8 cellular contexts compared by ENCODE assay signal in genomic region chr6:1609662-1610496, GRCh38. TPM values are rescaled to one million over a fixed set of nuclear protein-coding genes. Genes with fewer than 3 reads are reported as not detected.
DNase-seq lines count a peak whose midpoint lies in the region; ATAC-seq and TF ChIP-seq lines count a peak whose summit lies in the region.

FOXC1 (plus strand) TSS chr6:1609915; CDS start chr6:1610446, 531 bp downstream.

- TF ChIP-seq EP300 in stomach (IDR thresholded peaks at IDR 0.05), result no peak

- H3K9ac ChIP-seq in HUES6 (ENCODE audit: low read length) (peak within 1 kb of the TSS; percentile 66), liver (ENCODE audit: low read depth in 1 of 2, low read length in 2 of 2) (no peak within 1 kb of the TSS)

- H3K27ac ChIP-seq in HUES6 (ENCODE audit: low read depth, low read length), result no peak within 1 kb of the TSS
- H3K27ac ChIP-seq in liver (ENCODE audit: low read depth in 1 of 2, low read length in 2 of 2), result peak within 1 kb of the TSS; percentile 26 to 44
- peak within 1 kb of the TSS; percentile 72 to 88 (median 83) for H3K27ac ChIP-seq in stomach

- DNase-seq in DMS114 treated with DMSO at 0.1 percent for 48 hours (lab: John Stamatoyannopoulos, UW; ENCODE audit: unreplicated experiment) (peak; percentile 93), SW 1271 (lab: John Stamatoyannopoulos, UW) (peak; percentile 86 to 94), dermis microvascular lymphatic vessel endothelial cell (ENCODE audit: low read depth in 2 of 2) (peak; percentile 78 to 93), stomach (peak; percentile 85)

- TF ChIP-seq RAD21 in liver (IDR thresholded peaks at IDR 0.05), result no peak

- intact Hi-C loops in stomach (cut with DNase I; ENCODE audit: low total_unique reads), result no loop called here

- H3K4me3 ChIP-seq in HUES6 (ENCODE audit: low read depth, low read length) (peak within 1 kb of the TSS; percentile 63), liver (ENCODE audit: low read depth in 1 of 3, low read length in 3 of 3) (peak within 1 kb of the TSS in 2 of 3 donors; percentile 39 to 62), stomach (peak within 1 kb of the TSS; percentile 52 to 68 (median 64))

- peaks cover 40% of the 10 kb centered on the region for H3K4me1 ChIP-seq in HUES6 (ENCODE audit: control insufficient read depth, insufficient read depth, low read length)
- peaks cover 23 to 53% (median 37%) of the 10 kb centered on the region in 4 donors for H3K4me1 ChIP-seq in liver (ENCODE audit: control insufficient read depth in 4 of 4, insufficient read depth in 4 of 4, low read length in 3 of 4)
- H3K4me1 ChIP-seq in stomach, result peaks cover 47 to 84% (median 74%) of the 10 kb centered on the region in 4 donors

- 1% methylated on average over 115 of the region's 115 CpGs for WGBS in liver
- 0 to 1% (median 1%) methylated on average over 31 to 115 of the region's 115 CpGs for WGBS in stomach, 5 donors

- no peaks in the 10 kb centered on the region for H3K36me3 ChIP-seq in HUES6 (ENCODE audit: control insufficient read depth, insufficient read depth, low read length)
- no peaks in the 10 kb centered on the region for H3K36me3 ChIP-seq in liver (ENCODE audit: control insufficient read depth in 4 of 4, insufficient read depth in 3 of 4, low read depth in 1 of 4, low read length in 3 of 4)
- H3K36me3 ChIP-seq in stomach, result no peaks in the 10 kb centered on the region

- H3K27me3 ChIP-seq in HUES6 (ENCODE audit: control insufficient read depth, insufficient read depth, low read length), result peaks cover 97% of the 10 kb centered on the region
- peaks cover 0 to 31% (median 13%) of the 10 kb centered on the region in 4 donors for H3K27me3 ChIP-seq in liver (ENCODE audit: control insufficient read depth in 4 of 4, insufficient read depth in 4 of 4, low read length in 3 of 4)
- H3K27me3 ChIP-seq in stomach, result peaks cover 58 to 97% (median 90%) of the 10 kb centered on the region in 3 donors

- TF ChIP-seq POLR2A in stomach (IDR thresholded peaks at IDR 0.05), result no peak

- TF ChIP-seq CTCF in liver (IDR thresholded peaks at IDR 0.05; ENCODE audit: low read depth, low read length, missing input control) (no peak), stomach (IDR thresholded peaks at IDR 0.05) (no peak)

- H3K9me3 ChIP-seq in HUES6 (ENCODE audit: control insufficient read depth, insufficient read depth, low read depth, low read length) (no peaks in the 10 kb centered on the region), liver (ENCODE audit: control insufficient read depth in 4 of 4, low read length in 3 of 4) (peaks cover 0 to 7% (median 1%) of the 10 kb centered on the region in 4 donors), stomach (peaks cover 0 to 4% (median 0%) of the 10 kb centered on the region in 4 donors)

- ATAC-seq in GM19397 (IDR thresholded peaks at IDR 0.05; ENCODE audit: unreplicated experiment) (peak; percentile 65), GM18520 (IDR thresholded peaks at IDR 0.05; ENCODE audit: unreplicated experiment) (no peak)

TF ChIP-seq in liver, 16 proteins besides CTCF, POLR2A, EP300 and RAD21:
- TF ChIP-seq JUND (IDR thresholded peaks at IDR 0.05) (no peak), FOXA2 (IDR thresholded peaks at IDR 0.05) (no peak), MAX (IDR thresholded peaks at IDR 0.05) (no peak), REST (IDR thresholded peaks at IDR 0.05) (no peak), HNF4G (IDR thresholded peaks at IDR 0.05) (no peak), SP1 (IDR thresholded peaks at IDR 0.05) (no peak), NR2F2 (IDR thresholded peaks at IDR 0.05) (no peak), GABPA (IDR thresholded peaks at IDR 0.05 in 1 of 2, conservative IDR thresholded peaks at IDR 0.05 in 1 of 2) (no peak)

RNA-seq across cellular contexts. Expression of gene FOXC1, which starts in this region (rescaled TPM):
- total RNA-seq in dermis microvascular lymphatic vessel endothelial cell (2.8 and 5.3 TPM in 2 replicates), liver (under 1 TPM; 0.09 to 0.33 TPM), stomach (1 to 10 TPM; 2.0 to 8.3 (median 4.7) TPM)
- polyA plus RNA-seq in liver (under 1 TPM; 0.08 to 0.20 TPM), stomach (1 to 10 TPM in 1 of 3 donors, under 1 TPM in 2; 0.25 to 1.7 (median 0.31) TPM)
